In the genomic region with DNA sequence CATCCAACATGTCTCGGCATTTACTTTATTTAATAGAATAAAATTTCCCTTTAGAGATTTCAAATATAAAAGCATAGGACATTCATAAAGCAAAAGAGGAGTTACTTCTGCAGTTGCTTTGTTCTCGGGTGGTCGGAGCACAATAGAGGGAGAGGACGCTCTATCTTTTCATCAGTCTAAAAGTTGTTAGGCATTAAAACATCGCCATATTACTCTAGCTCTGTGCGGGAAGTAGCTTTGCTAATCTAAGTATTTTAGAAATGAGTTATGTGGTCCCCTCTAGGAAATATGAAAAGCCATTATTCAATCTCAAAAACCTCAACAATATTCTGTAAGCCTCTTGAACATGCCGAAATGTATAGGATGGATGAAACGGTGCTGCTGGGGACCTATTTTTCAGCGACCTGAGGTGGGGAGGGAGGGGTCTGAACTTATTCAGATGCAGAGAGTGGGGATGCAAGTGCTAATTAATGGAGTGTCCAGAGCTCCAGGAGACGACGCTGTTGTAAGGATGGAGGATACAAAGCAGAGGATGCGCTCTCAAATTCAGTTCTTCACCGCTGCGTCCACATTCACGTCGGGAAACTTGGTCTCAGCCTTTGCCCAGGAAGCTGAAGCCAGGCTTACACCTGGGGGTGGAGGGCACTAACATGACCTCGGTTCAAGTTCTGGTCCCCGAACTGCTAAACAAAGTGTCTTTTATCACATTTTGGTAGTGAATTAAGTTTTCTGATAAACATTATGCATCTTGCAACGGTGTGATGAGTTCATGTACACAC, we compare ENCODE assay signal across 8 cellular contexts. TPM values are rescaled to one million over a fixed set of nuclear protein-coding genes. Genes with fewer than 3 reads are reported as not detected.
DNase-seq lines count a peak whose midpoint lies in the region; ATAC-seq and TF ChIP-seq lines count a peak whose summit lies in the region.

No MANE protein-coding gene starts in this region.

- peaks cover 33% of the 10 kb centered on the region for H3K4me1 Mint-ChIP-seq in brain

- peak overlapping the region; percentile 95 for H2AFZ ChIP-seq in GM23248

- ATAC-seq in HG02884 (IDR thresholded peaks at IDR 0.05; ENCODE audit: unreplicated experiment) (no peak), HG02938 (IDR thresholded peaks at IDR 0.05; ENCODE audit: unreplicated experiment) (no peak)

- H3K36me3 ChIP-seq in GM23248 (ENCODE audit: low read depth), result no peaks in the 10 kb centered on the region
- peaks cover 3% of the 10 kb centered on the region for H3K36me3 ChIP-seq in muscle layer of colon (ENCODE audit: insufficient read depth, low read length)

- peak overlapping the region; percentile 98 for H3K9ac ChIP-seq in GM23248
- H3K9ac ChIP-seq in muscle layer of colon (ENCODE audit: low read length), result peak overlapping the region; percentile 21

- no peaks in the 10 kb centered on the region for H3K9me2 ChIP-seq in GM23248 (ENCODE audit: insufficient read depth)

- peaks cover 64% of the 10 kb centered on the region for H3K79me2 ChIP-seq in GM23248 (ENCODE audit: insufficient read depth)

- 79 to 80% methylated on average over 19 of the region's 19 CpGs for WGBS in GM23248 (ENCODE audit: low coverage in 1 of 2, low lambda C conversion rate in 2 of 2, missing lambda C conversion rate in 2 of 2), 2 experiments

- H3F3A ChIP-seq in GM23248 (ENCODE audit: insufficient read depth), result peaks cover 7% of the 10 kb centered on the region; the same call in 1 of the 2 replicates

- DNase-seq in Caki2 (ENCODE audit: low read depth), result peak; percentile 81
- DNase-seq in GM23248, result no peak
- peak; percentile 68 for DNase-seq in NCI-H446 treated with DMSO at 0.1 percent for 48 hours (lab: John Stamatoyannopoulos, UW)
- no peak for DNase-seq in SKM-1 treated with dmso at 0.1 percent for 144 hours (lab: John Stamatoyannopoulos, UW; ENCODE audit: unreplicated experiment)

- H3K27me3 ChIP-seq in GM23248 (replicated peaks; ENCODE audit: insufficient read depth) (no peaks in the 10 kb centered on the region), muscle layer of colon (ENCODE audit: control insufficient read depth in 1 of 2, insufficient read depth in 2 of 2, low read length in 2 of 2) (no peaks in the 10 kb centered on the region)

- H3K27me3 Mint-ChIP-seq in brain, result peaks cover 84% of the 10 kb centered on the region

- peak overlapping the region; percentile 23 to 89 (median 82) for H3K4me3 Mint-ChIP-seq in brain

- no peak for TF ChIP-seq CTCF in brain (conservative IDR thresholded peaks at IDR 0.05)

- H3K4me1 ChIP-seq in GM23248 (ENCODE audit: insufficient read depth) (peaks cover 38% of the 10 kb centered on the region), muscle layer of colon (ENCODE audit: insufficient read depth, low read length) (no peaks in the 10 kb centered on the region)

- H4K20me1 ChIP-seq in GM23248 (ENCODE audit: insufficient read depth), result no peaks in the 10 kb centered on the region

- H3K4me3 ChIP-seq in GM23248, result peak overlapping the region; percentile 82
- H3K4me3 ChIP-seq in muscle layer of colon (ENCODE audit: low read depth in 1 of 2, low read length in 2 of 2), result peak overlapping the region; percentile 64 to 94

- H3K27ac ChIP-seq in GM23248 (peak overlapping the region; percentile 83), muscle layer of colon (ENCODE audit: low read depth, low read length) (peak overlapping the region; percentile 83)

- H3K9me3 ChIP-seq in GM23248 (ENCODE audit: low read depth) (no peaks in the 10 kb centered on the region), muscle layer of colon (ENCODE audit: low read length) (no peaks in the 10 kb centered on the region)

- H3K27ac Mint-ChIP-seq in brain, result peak overlapping the region in 2 of 5 experiments; percentile 48 to 93

- H3K4me2 ChIP-seq in GM23248 (ENCODE audit: unreplicated experiment), result peak overlapping the region; percentile 87

- in situ Hi-C loops in Caki2 (cut with HindIII; ENCODE audit: low pct_unique_long_range_greater_than_20kb, low sequenced_read_pairs), result no loop called here
- in situ Hi-C loops in GM23248 (cut with MboI), result no loop called here

- H3K9me3 Mint-ChIP-seq in brain, result no peaks in the 10 kb centered on the region

- H3K36me3 Mint-ChIP-seq in brain, result peaks cover 10% of the 10 kb centered on the region

RNA-seq across cellular contexts. Expression of gene CDKN2C, which starts 6.3 kb away (rescaled TPM):
- 123 and 136 TPM in 2 replicates for total RNA-seq in Caki2 (2014; rRNA removed; shearing (Covaris generic); ENCODE audit: low replicate concordance)
- 17.3 and 19.2 TPM in 2 replicates for total RNA-seq in GM23248 (2014; rRNA removed; shearing (Covaris generic))
- polyA plus RNA-seq in GM23248 (2016; fragmentation: Nextera tagmentation; extraction: Ambion mirVana), result 11.7 and 12.6 TPM in 2 replicates
- polyA plus RNA-seq in brain (ENCODE audit: insufficient read depth, low read depth, low replicate concordance), result 251 TPM

RNA-seq across cellular contexts. Expression of gene FAF1, which starts 16.2 kb away (rescaled TPM):
- 23.7 and 75.4 TPM in 2 replicates for total RNA-seq in Caki2 (2014; rRNA removed; shearing (Covaris generic); ENCODE audit: low replicate concordance)
- 49.1 and 53.9 TPM in 2 replicates for total RNA-seq in GM23248 (2014; rRNA removed; shearing (Covaris generic))
- polyA plus RNA-seq in GM23248 (2016; fragmentation: Nextera tagmentation; extraction: Ambion mirVana) (7.2 and 9.5 TPM in 2 replicates), brain (ENCODE audit: insufficient read depth, low read depth, low replicate concordance) (120 TPM)

Comparison
In these comparisons a context has a peak if more than half of its experiments do, and no peak if none do; other contexts are left out.
1. DNase-seq: peak in Caki2 (single experiment) and NCI-H446 treated with DMSO at 0.1 percent for 48 hours (single experiment); none in GM23248 (single experiment) and SKM-1 treated with dmso at 0.1 percent for 144 hours (single experiment).